8 cellular contexts compared by ENCODE assay signal in genomic region chr6:143427109-143427817, GRCh38. TPM values are rescaled to one million over a fixed set of nuclear protein-coding genes. Genes with fewer than 3 reads are reported as not detected.
A peak's percentile ranks its signal among the peaks of the same experiment; 100 is the strongest.
DNase-seq lines count a peak whose midpoint lies in the region; ATAC-seq lines count a peak whose summit lies in the region.

No MANE protein-coding gene starts in this region.

- ATAC-seq in GM18867 (IDR thresholded peaks at IDR 0.05; ENCODE audit: unreplicated experiment) (peak; percentile 100), HG03064 (IDR thresholded peaks at IDR 0.05; ENCODE audit: low read depth, unreplicated experiment) (peak; percentile 100), left colon (peak; percentile 94)

- H3K27ac ChIP-seq in caudate nucleus (ENCODE audit: low read depth, low read length): no peak overlapping the region

- DNase-seq in AML-193 (lab: John Stamatoyannopoulos, UW) (peak; percentile 64 to 79), NCI-H2171 treated with DMSO at 0.1 percent for 48 hours (lab: John Stamatoyannopoulos, UW) (peak; percentile 70), caudate nucleus (lab: John Stamatoyannopoulos, UW) (peak in 58 of 61 donors; percentile 1 to 80 (median 42)), left colon (peak; percentile 32 to 69)
- DNase-seq in activated CD4-positive, CD25-positive, alpha-beta regulatory T cell (lab: John Stamatoyannopoulos, UW): peak; percentile 26 to 54 (median 37)
- peak; percentile 72 for DNase-seq in stimulated activated CD4-positive, alpha-beta T cell treated with anti-CD3 and anti-CD28 coated beads, Interleukin-4, amount 100 ng/mL, for 1 hour

- intact Hi-C loops in left colon (cut with DNase I, micrococcal nuclease): loop anchor here in 1 of 2 donors (2.0 to 10.0 kb wide), 2 partner anchors 734 to 952 kb away; no protein-coding TSS in a partner anchor

RNA-seq across cellular contexts. Expression of gene ADAT2, which starts 23.2 kb away (rescaled TPM):
- 10 to 100 TPM in 1 of 2 donors, 1 to 10 TPM in 1; 6.7 to 11.6 TPM for total RNA-seq in left colon

RNA-seq across cellular contexts. Expression of gene PEX3, which starts 23.3 kb away (rescaled TPM):
- total RNA-seq in left colon: 10 to 100 TPM; 10.4 to 11.2 TPM
